In the genomic region with DNA sequence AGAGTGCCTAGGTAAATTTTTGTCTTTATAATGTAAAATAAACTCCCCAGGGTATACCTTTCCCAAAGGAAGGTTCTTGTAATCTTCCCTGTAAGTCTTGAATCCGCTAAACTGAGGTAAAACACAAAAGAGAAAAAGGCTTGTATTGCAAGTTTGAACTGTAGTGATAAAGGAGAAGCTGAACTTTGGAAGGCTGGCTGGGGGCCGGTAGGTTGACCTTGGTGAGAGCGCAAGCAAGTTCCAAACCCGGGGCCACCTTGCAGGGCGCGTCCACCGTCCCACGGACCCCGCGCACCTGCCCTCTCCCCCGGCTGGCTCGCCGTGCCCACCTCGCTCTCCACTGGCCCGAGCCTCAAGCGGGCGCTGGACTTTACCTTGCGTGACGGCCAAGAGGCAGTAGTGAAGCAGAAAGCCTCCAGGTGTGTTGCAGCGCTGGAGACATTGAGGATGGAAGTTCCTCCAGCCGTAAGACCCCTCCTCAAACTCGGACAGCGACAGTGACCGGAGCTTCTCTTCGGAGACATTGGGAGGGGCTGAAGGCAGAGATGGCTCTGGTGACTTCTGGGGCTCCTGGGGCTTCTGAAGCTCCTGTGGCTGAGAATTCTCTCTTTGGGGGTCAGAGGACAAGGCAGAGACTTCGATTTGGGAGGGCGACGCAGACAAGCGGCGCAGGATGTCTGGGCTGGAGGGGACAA, we compare ENCODE assay signal across 8 cellular contexts.
A peak's percentile ranks its signal among the peaks of the same experiment; 100 is the strongest.
DNase-seq lines count a peak whose midpoint lies in the region; ATAC-seq and TF ChIP-seq lines count a peak whose summit lies in the region.

No MANE protein-coding gene starts in this region.

- H3K9me3 ChIP-seq in endocrine pancreas (ENCODE audit: control insufficient read depth, low read length): no peaks in the 10 kb centered on the region

- H3K27ac Mint-ChIP-seq in nephron progenitor cell: no peak overlapping the region

- peaks cover 15% of the 10 kb centered on the region for H3K4me1 Mint-ChIP-seq in nephron progenitor cell

- peak; percentile 18 for DNase-seq in COLO668 (lab: John Stamatoyannopoulos, UW; ENCODE audit: unreplicated experiment)
- DNase-seq in LoVo (ENCODE audit: low spot score): peak; percentile 8
- peak; percentile 42 for DNase-seq in nephron progenitor cell
- DNase-seq in NCI-H2171 treated with DMSO at 0.1 percent for 48 hours (lab: John Stamatoyannopoulos, UW): no peak
- no peak for DNase-seq in ecto neural progenitor cell (ENCODE audit: low spot score)
- no peak for DNase-seq in activated CD8-positive, alpha-beta memory T cell treated with anti-CD3 and anti-CD28 coated beads, Interleukin-2, amount 50 U/mL, for 48 hours

- H3K4me1 ChIP-seq in endocrine pancreas (ENCODE audit: control insufficient read depth, insufficient read depth, low read length): no peaks in the 10 kb centered on the region

- peak overlapping the region; percentile 64 for H3K4me3 ChIP-seq in endocrine pancreas (ENCODE audit: control insufficient read depth, insufficient read depth, low read length)

- H3K27me3 ChIP-seq in endocrine pancreas (ENCODE audit: control insufficient read depth, insufficient read depth, low read length): no peaks in the 10 kb centered on the region

- no peak for TF ChIP-seq CTCF in nephron progenitor cell (IDR thresholded peaks at IDR 0.05)

- peak overlapping the region; percentile 94 for H3K4me3 Mint-ChIP-seq in nephron progenitor cell

- peak; percentile 12 for ATAC-seq in GM21447 (IDR thresholded peaks at IDR 0.05; ENCODE audit: unreplicated experiment)

- H3K36me3 ChIP-seq in endocrine pancreas (ENCODE audit: control insufficient read depth, insufficient read depth, low read length): no peaks in the 10 kb centered on the region

- H3K27me3 Mint-ChIP-seq in nephron progenitor cell (ENCODE audit: low read depth, poor library complexity): peaks cover 13% of the 10 kb centered on the region

- H3K36me3 Mint-ChIP-seq in nephron progenitor cell (ENCODE audit: low read depth): no peaks in the 10 kb centered on the region

- peak overlapping the region; percentile 42 for H3K9ac ChIP-seq in endocrine pancreas (ENCODE audit: control insufficient read depth, insufficient read depth, low read length)

- H3K9me3 Mint-ChIP-seq in nephron progenitor cell: no peaks in the 10 kb centered on the region

Comparison
In these comparisons a context has a peak if more than half of its experiments do, and no peak if none do; other contexts are left out.
1. DNase-seq: peak in COLO668 (single experiment), LoVo (single experiment) and nephron progenitor cell (single experiment); none in NCI-H2171 treated with DMSO at 0.1 percent for 48 hours (single experiment), ecto neural progenitor cell (single experiment) and activated CD8-positive, alpha-beta memory T cell treated with anti-CD3 and anti-CD28 coated beads, Interleukin-2, amount 50 U/mL, for 48 hours (single experiment).